8 cellular contexts compared by ENCODE assay signal in the genomic region with DNA sequence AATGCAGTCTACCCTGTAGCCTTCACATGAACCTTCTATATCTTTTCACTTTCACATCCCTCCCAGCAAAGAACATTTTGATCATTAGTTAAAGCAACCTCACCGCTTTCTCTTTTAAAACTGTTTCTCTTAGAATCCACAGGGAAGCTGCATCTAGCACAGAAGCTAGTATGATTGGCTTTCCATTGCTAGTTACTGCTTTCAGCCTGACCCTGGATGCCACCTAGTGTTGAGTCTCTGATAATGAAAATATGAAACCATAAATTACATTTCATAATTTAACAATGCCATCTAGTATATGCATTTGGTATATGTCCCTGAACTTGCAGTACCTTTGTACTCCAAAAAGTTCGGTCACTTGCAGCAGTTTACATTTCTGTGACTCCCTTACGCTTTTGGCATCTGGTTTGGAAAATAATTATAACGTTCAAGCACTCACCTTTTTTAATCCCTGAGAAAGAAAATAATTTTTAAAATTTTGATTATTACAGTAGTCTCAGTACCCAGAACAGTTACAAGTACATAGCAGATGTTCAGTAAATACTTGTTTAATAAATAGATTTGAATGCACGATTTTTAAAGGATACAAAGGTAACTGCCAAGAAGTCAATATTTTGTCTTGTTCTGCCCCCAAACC. TPM values are rescaled to one million over a fixed set of nuclear protein-coding genes. Genes with fewer than 3 reads are reported as not detected.
DNase-seq lines count a peak whose midpoint lies in the region; ATAC-seq and TF ChIP-seq lines count a peak whose summit lies in the region.

No MANE protein-coding gene starts in this region.

- peak; percentile 20 to 81 (median 77) for TF ChIP-seq CTCF in upper lobe of left lung (IDR thresholded peaks at IDR 0.05)

- ATAC-seq in GM21619 (IDR thresholded peaks at IDR 0.05; ENCODE audit: unreplicated experiment) = peak; percentile 88
- ATAC-seq in left lobe of liver = peak; percentile 91
- peak; percentile 70 to 86 for ATAC-seq in upper lobe of left lung (ENCODE audit: low FRiP score in 2 of 2)

- no peaks in the 10 kb centered on the region for H3K36me3 ChIP-seq in upper lobe of left lung

- WGBS in upper lobe of left lung, 2 donors = 63 to 70% methylated on average over 5 of the region's 5 CpGs

- no peak for TF ChIP-seq POLR2A in upper lobe of left lung (IDR thresholded peaks at IDR 0.05)

- H3K4me1 ChIP-seq in upper lobe of left lung = no peaks in the 10 kb centered on the region

- H3K27ac ChIP-seq in upper lobe of left lung = no peak overlapping the region

- no peaks in the 10 kb centered on the region for H3K27me3 ChIP-seq in upper lobe of left lung

- no peaks in the 10 kb centered on the region for H3K9me3 ChIP-seq in upper lobe of left lung

- DNase-seq in activated gamma-delta T cell treated with Interleukin-2 at 50 U/mL for 16 hours (peak; percentile 23), activated gamma-delta T cell (lab: John Stamatoyannopoulos, UW) (no peak), HT1080 (ENCODE audit: low read depth) (peak; percentile 38), SHP77 treated with DMSO at 0.1 percent for 48 hours (lab: John Stamatoyannopoulos, UW) (peak; percentile 1), cerebellum (ENCODE audit: low spot score) (peak; percentile 51), left lobe of liver (ENCODE audit: low spot score) (no peak), upper lobe of left lung (peak in 1 of 2 donors; percentile 30)

- no peak overlapping the region for H3K4me3 ChIP-seq in upper lobe of left lung

- no peak for TF ChIP-seq EP300 in upper lobe of left lung (IDR thresholded peaks at IDR 0.05)

RNA-seq across cellular contexts. Expression of a gene that starts 22.7 kb away (rescaled TPM):
- 35.0 and 63.0 TPM in 2 replicates for total RNA-seq in HT1080 (2014; rRNA removed; shearing (Covaris generic))
- polyA plus RNA-seq in HT1080 (2015; cell fraction: cytosol; rRNA removed) = 45.9 and 60.0 TPM in 2 replicates
- 27.3 and 30.4 TPM in 2 replicates for polyA plus RNA-seq in HT1080 (2015; cell fraction: nucleus; rRNA removed)
- total RNA-seq in cerebellum (19.1 TPM), left lobe of liver (26.9 TPM), upper lobe of left lung (10 to 100 TPM in 4 of 6 donors, 1 to 10 TPM in 2; 6.3 to 19.4 (median 13.8) TPM)

RNA-seq across cellular contexts. Expression of a gene that starts 24.0 kb away (rescaled TPM):
- total RNA-seq in HT1080 (2014; rRNA removed; shearing (Covaris generic)) = 3.1 and 3.7 TPM in 2 replicates
- polyA plus RNA-seq in HT1080 (2015; cell fraction: cytosol; rRNA removed) = 5.8 and 6.8 TPM in 2 replicates
- polyA plus RNA-seq in HT1080 (2015; cell fraction: nucleus; rRNA removed) = 4.3 and 4.5 TPM in 2 replicates
- 23.2 TPM for total RNA-seq in cerebellum
- total RNA-seq in left lobe of liver = 2.8 TPM
- total RNA-seq in upper lobe of left lung = 10 to 100 TPM in 1 of 6 donors, 1 to 10 TPM in 5; 2.6 to 10.7 (median 5.7) TPM

RNA-seq across cellular contexts. Expression of a gene that starts 43.1 kb away (rescaled TPM):
- total RNA-seq in HT1080 (2014; rRNA removed; shearing (Covaris generic)) = 12.1 and 18.2 TPM in 2 replicates
- 28.6 and 33.6 TPM in 2 replicates for polyA plus RNA-seq in HT1080 (2015; cell fraction: cytosol; rRNA removed)
- polyA plus RNA-seq in HT1080 (2015; cell fraction: nucleus; rRNA removed) = 31.3 and 31.4 TPM in 2 replicates
- 53.5 TPM for total RNA-seq in cerebellum
- 2.2 TPM for total RNA-seq in left lobe of liver
- total RNA-seq in upper lobe of left lung = 10 to 100 TPM in 4 of 6 donors, 1 to 10 TPM in 2; 2.1 to 28.6 (median 16.4) TPM

Comparison
In these comparisons a context has a peak if more than half of its experiments do, and no peak if none do; other contexts are left out.
1. DNase-seq: peak in activated gamma-delta T cell treated with Interleukin-2 at 50 U/mL for 16 hours (single experiment), HT1080 (single experiment), SHP77 treated with DMSO at 0.1 percent for 48 hours (single experiment) and cerebellum (single experiment); none in activated gamma-delta T cell (single experiment) and left lobe of liver (single experiment).
2. Peak in every context shown above with its lines, with median percentiles within 50 percentile points of each other: ATAC-seq.